21 cellular contexts compared by ENCODE assay signal in genomic region chr10:48248462-48248861, GRCh38. TPM values are rescaled to one million over a fixed set of nuclear protein-coding genes. Genes with fewer than 3 reads are reported as not detected.
DNase-seq lines count a peak whose midpoint lies in the region; ATAC-seq and TF ChIP-seq lines count a peak whose summit lies in the region.
"Had no signal": no experiment of that assay in that cellular context is flagged by ENCODE, and none has a peak within 500 bp of the region (broad histone marks: within the 10 kb centered on the region; RNA-seq: fewer than 3 reads in every experiment).

No MANE protein-coding gene starts in this region.

- H3K4me3 ChIP-seq in BLaER1 (no peak overlapping the region), heart left ventricle (no peak overlapping the region), colonic mucosa (no peak overlapping the region)
- H3K4me3 ChIP-seq in BLaER1 treated with 17β-estradiol and CSF1 and Interleukin-3, amounts not matched to agents 10 nM and 100 nM: no peak overlapping the region
- H3K4me3 ChIP-seq: GM12878, HAP-1 had no signal

- no peak overlapping the region for H3K27ac ChIP-seq in BLaER1
- H3K27ac ChIP-seq in BLaER1 treated with 17β-estradiol and CSF1 and Interleukin-3, amounts not matched to agents 10 nM and 100 nM: no peak overlapping the region
- peak overlapping the region in 10 of 12 donors; percentile 3 to 63 (median 50) for H3K27ac ChIP-seq in heart left ventricle
- no peak overlapping the region for H3K27ac ChIP-seq in colonic mucosa

- DNase-seq in heart left ventricle (no peak), left ventricle myocardium superior (no peak), colonic mucosa (no peak), OCI-M2 (lab: John Stamatoyannopoulos, UW; ENCODE audit: unreplicated experiment) (no peak)
- DNase-seq: CD4-positive, alpha-beta T cell; CD8-positive, alpha-beta memory T cell; DMS 273 treated with DMSO at 0.1 percent for 48 hours; DMS79; GDM1; GOT3; HFFc6 had no signal

- TF ChIP-seq CTCF in heart left ventricle (IDR thresholded peaks at IDR 0.05) (no peak), colonic mucosa (IDR thresholded peaks at IDR 0.05) (no peak)

- no peaks in the 10 kb centered on the region for H3K36me3 Mint-ChIP-seq in activated T-helper 17 cell treated with anti-CD3 and anti-CD28 coated beads, Interleukin-2, amount 50 U/mL, for 72 hours (ENCODE audit: low read depth)
- H3K36me3 Mint-ChIP-seq: CD14-positive monocyte; CD8-positive, alpha-beta memory T cell had no signal

- H3K9ac ChIP-seq in BLaER1 (no peak overlapping the region), colonic mucosa (ENCODE audit: low read depth in 2 of 2, low read length in 2 of 2) (no peak overlapping the region)
- no peak overlapping the region for H3K9ac ChIP-seq in BLaER1 treated with 17β-estradiol and CSF1 and Interleukin-3, amounts not matched to agents 10 nM and 100 nM

- ATAC-seq in heart left ventricle (peak; percentile 61 to 77 (median 76)), left ventricle myocardium superior (peak; percentile 74), HG03442 (IDR thresholded peaks at IDR 0.05; ENCODE audit: unreplicated experiment) (no peak)
- no peak for ATAC-seq in activated T-helper 17 cell treated with anti-CD3 and anti-CD28 coated beads, Interleukin-2, amount 50 U/mL, for 72 hours (replicated peaks)
- ATAC-seq: GM12878 had no signal

- H3K9me3 Mint-ChIP-seq in activated T-helper 17 cell treated with anti-CD3 and anti-CD28 coated beads, Interleukin-2, amount 50 U/mL, for 72 hours: no peaks in the 10 kb centered on the region
- H3K9me3 Mint-ChIP-seq: CD14-positive monocyte; CD4-positive, alpha-beta T cell; CD8-positive, alpha-beta memory T cell; HFFc6 had no signal

- H3K27me3 Mint-ChIP-seq in activated T-helper 17 cell treated with anti-CD3 and anti-CD28 coated beads, Interleukin-2, amount 50 U/mL, for 72 hours: peaks cover 1% of the 10 kb centered on the region

- H3K9me3 ChIP-seq in BLaER1: no peaks in the 10 kb centered on the region
- no peaks in the 10 kb centered on the region for H3K9me3 ChIP-seq in BLaER1 treated with 17β-estradiol and CSF1 and Interleukin-3, amounts not matched to agents 10 nM and 100 nM (replicated peaks in 1 of 11)
- no peaks in the 10 kb centered on the region for H3K9me3 ChIP-seq in heart left ventricle
- H3K9me3 ChIP-seq in colonic mucosa: no peaks in the 10 kb centered on the region
- H3K9me3 ChIP-seq: HAP-1 had no signal

- no peaks in the 10 kb centered on the region for H3K4me1 Mint-ChIP-seq in activated T-helper 17 cell treated with anti-CD3 and anti-CD28 coated beads, Interleukin-2, amount 50 U/mL, for 72 hours
- H3K4me1 Mint-ChIP-seq: CD8-positive, alpha-beta memory T cell had no signal

- intact Hi-C loops in heart left ventricle (cut with DNase I) (no loop called here), left ventricle myocardium superior (cut with micrococcal nuclease) (no loop called here), colonic mucosa (cut with DNase I) (no loop called here)

- H3K27me3 ChIP-seq in BLaER1 (no peaks in the 10 kb centered on the region), heart left ventricle (no peaks in the 10 kb centered on the region), colonic mucosa (no peaks in the 10 kb centered on the region)
- no peaks in the 10 kb centered on the region for H3K27me3 ChIP-seq in BLaER1 treated with 17β-estradiol and CSF1 and Interleukin-3, amounts not matched to agents 10 nM and 100 nM

- TF ChIP-seq POLR2A in heart left ventricle (IDR thresholded peaks at IDR 0.05): no peak

- peak overlapping the region; percentile 69 for H3K4me2 ChIP-seq in BLaER1
- H3K4me2 ChIP-seq in BLaER1 treated with 17β-estradiol and CSF1 and Interleukin-3, amounts not matched to agents 10 nM and 100 nM: peak overlapping the region; percentile 38 to 86 (median 69); a peak in 20 of 22 replicates

- no peaks in the 10 kb centered on the region for H3K36me3 ChIP-seq in BLaER1
- no peaks in the 10 kb centered on the region for H3K36me3 ChIP-seq in BLaER1 treated with 17β-estradiol and CSF1 and Interleukin-3, amounts not matched to agents 10 nM and 100 nM
- H3K36me3 ChIP-seq in heart left ventricle: no peaks in the 10 kb centered on the region
- H3K36me3 ChIP-seq in colonic mucosa: no peaks in the 10 kb centered on the region
- H3K36me3 ChIP-seq: HAP-1 had no signal

- WGBS in heart left ventricle, 4 donors: 10 to 23% (median 13%) methylated on average over 2 of the region's 2 CpGs

- no peak overlapping the region for H3K4me3 Mint-ChIP-seq in activated T-helper 17 cell treated with anti-CD3 and anti-CD28 coated beads, Interleukin-2, amount 50 U/mL, for 72 hours
- H3K4me3 Mint-ChIP-seq: CD14-positive monocyte; CD4-positive, alpha-beta T cell; CD8-positive, alpha-beta memory T cell; HFFc6 had no signal

- H3K4me1 ChIP-seq in BLaER1 (peaks cover 33% of the 10 kb centered on the region), heart left ventricle (peaks cover 0 to 38% (median 6%) of the 10 kb centered on the region in 12 donors), colonic mucosa (no peaks in the 10 kb centered on the region)
- H3K4me1 ChIP-seq in BLaER1 treated with 17β-estradiol and CSF1 and Interleukin-3, amounts not matched to agents 10 nM and 100 nM: peaks cover 15 to 34% (median 18%) of the 10 kb centered on the region in 10 experiments
- H3K4me1 ChIP-seq: HAP-1 had no signal

- H4K20me1 ChIP-seq in BLaER1: no peaks in the 10 kb centered on the region
- no peaks in the 10 kb centered on the region for H4K20me1 ChIP-seq in BLaER1 treated with 17β-estradiol and CSF1 and Interleukin-3, amounts not matched to agents 10 nM and 100 nM

- no peak overlapping the region for H3K27ac Mint-ChIP-seq in activated T-helper 17 cell treated with anti-CD3 and anti-CD28 coated beads, Interleukin-2, amount 50 U/mL, for 72 hours
- H3K27ac Mint-ChIP-seq: CD14-positive monocyte; CD4-positive, alpha-beta T cell; CD8-positive, alpha-beta memory T cell; HFFc6 had no signal

RNA-seq across cellular contexts. Expression of gene FRMPD2, which starts 26.0 kb away (rescaled TPM):
- total RNA-seq in heart left ventricle (under 1 TPM in 2 of 9 donors, not detected in 7; 0.20 to 0.66 TPM), left ventricle myocardium superior (not detected), colonic mucosa (under 1 TPM in 1 of 2 donors, not detected in 1; 0.35 TPM)
- not detected for polyA plus RNA-seq in heart left ventricle
- total RNA-seq in activated T-helper 17 cell treated with anti-CD3 and anti-CD28 coated beads, Interleukin-2, amount 50 U/mL, for 72 hours: under 1 TPM in 1 of 2 donors, not detected in 1; 0.56 TPM
- total RNA-seq: A172; A673; CD4-positive, alpha-beta T cell; CD8-positive, alpha-beta memory T cell; HFFc6 had no signal
- polyA plus RNA-seq: BJ; CD14-positive monocyte; CD8-positive, alpha-beta memory T cell had no signal

RNA-seq across cellular contexts. Expression of gene MAPK8, which starts 58.0 kb away (rescaled TPM):
- total RNA-seq in heart left ventricle: 10 to 100 TPM; 22.8 to 36.8 (median 31.8) TPM
- 10 to 100 TPM in 1 of 2 donors, 1 to 10 TPM in 1; 4.2 to 17.7 TPM for polyA plus RNA-seq in heart left ventricle
- total RNA-seq in left ventricle myocardium superior: 38.4 TPM
- total RNA-seq in activated T-helper 17 cell treated with anti-CD3 and anti-CD28 coated beads, Interleukin-2, amount 50 U/mL, for 72 hours: 10 to 100 TPM; 36.4 to 41.7 TPM
- 10 to 100 TPM; 32.3 to 43.3 TPM for total RNA-seq in colonic mucosa

Comparison
In these comparisons a context has a peak if more than half of its experiments do, and no peak if none do; other contexts are left out.
1. H3K27ac ChIP-seq: peak in heart left ventricle (10 of 12); none in BLaER1 (single experiment), BLaER1 treated with 17β-estradiol and CSF1 and Interleukin-3, amounts not matched to agents 10 nM and 100 nM (0 of 11) and colonic mucosa (single experiment).
2. ATAC-seq: peak in heart left ventricle (4 of 4) and left ventricle myocardium superior (single experiment); none in activated T-helper 17 cell treated with anti-CD3 and anti-CD28 coated beads, Interleukin-2, amount 50 U/mL, for 72 hours (single experiment) and HG03442 (single experiment).